33 cellular contexts compared by ENCODE assay signal in genomic region chr4:37279894-37280592, GRCh38. TPM values are rescaled to one million over a fixed set of nuclear protein-coding genes. Genes with fewer than 3 reads are reported as not detected.
DNase-seq lines count a peak whose midpoint lies in the region; ATAC-seq, FAIRE-seq and TF ChIP-seq lines count a peak whose summit lies in the region.
"Had no signal": no experiment of that assay in that cellular context is flagged by ENCODE, and none has a peak within 500 bp of the region (broad histone marks: within the 10 kb centered on the region; RNA-seq: fewer than 3 reads in every experiment).

No MANE protein-coding gene starts in this region.

- H3K9me3 ChIP-seq in body of pancreas = no peaks in the 10 kb centered on the region
- no peaks in the 10 kb centered on the region for H3K9me3 ChIP-seq in pancreas
- H3K9me3 ChIP-seq: adrenal gland had no signal

- H3K4me3 Mint-ChIP-seq in GM23338 = no peak overlapping the region
- H3K4me3 Mint-ChIP-seq: stimulated activated effector memory CD8-positive, alpha-beta T cell treated with anti-CD3 and anti-CD28 coated beads, Interleukin-12 subunit alpha, Interleukin-12 subunit beta, amount 100 ng/mL, for 72 hours; T-cell; type B pancreatic cell had no signal

- H3K36me3 ChIP-seq in GM23338 (ENCODE audit: insufficient read depth) (no peaks in the 10 kb centered on the region), body of pancreas (replicated peaks in 1 of 2; ENCODE audit: insufficient read depth in 1 of 2, low read depth in 2 of 2) (no peaks in the 10 kb centered on the region), pancreas (no peaks in the 10 kb centered on the region)
- H3K36me3 ChIP-seq: adrenal gland, heart right ventricle, sigmoid colon had no signal

- TF ChIP-seq CTCF in GM23338 (conservative IDR thresholded peaks at IDR 0.05; ENCODE audit: low read depth in 2 of 2) = no peak
- TF ChIP-seq CTCF in body of pancreas (IDR thresholded peaks at IDR 0.05) = no peak
- no peak for TF ChIP-seq CTCF in pancreas (IDR thresholded peaks at IDR 0.05)

- peaks cover 3% of the 10 kb centered on the region; the same call in 1 of the 3 replicates for H3K4me1 Mint-ChIP-seq in GM23338
- H3K4me1 Mint-ChIP-seq: stimulated activated effector memory CD8-positive, alpha-beta T cell treated with anti-CD3 and anti-CD28 coated beads, Interleukin-12 subunit alpha, Interleukin-12 subunit beta, amount 100 ng/mL, for 72 hours; T-cell had no signal

- H3K27ac ChIP-seq in GM23338 (ENCODE audit: low read depth) = no peak overlapping the region
- no peak overlapping the region for H3K27ac ChIP-seq in body of pancreas
- no peak overlapping the region for H3K27ac ChIP-seq in pancreas
- H3K27ac ChIP-seq: adrenal gland, C4-2B, heart right ventricle, sigmoid colon had no signal

- no peak for TF ChIP-seq POLR2A in body of pancreas (IDR thresholded peaks at IDR 0.05)

- H3K27me3 ChIP-seq in GM23338 (ENCODE audit: insufficient read depth) = no peaks in the 10 kb centered on the region
- no peaks in the 10 kb centered on the region for H3K27me3 ChIP-seq in body of pancreas
- H3K27me3 ChIP-seq in pancreas = no peaks in the 10 kb centered on the region
- H3K27me3 ChIP-seq: adrenal gland, heart right ventricle, sigmoid colon had no signal

- H3K4me1 ChIP-seq in GM23338 (ENCODE audit: insufficient read depth) = no peaks in the 10 kb centered on the region
- peaks cover 15% of the 10 kb centered on the region for H3K4me1 ChIP-seq in body of pancreas
- H3K4me1 ChIP-seq in pancreas = peaks cover 0 to 7% (median 6%) of the 10 kb centered on the region in 3 donors
- H3K4me1 ChIP-seq: adrenal gland, heart right ventricle, sigmoid colon had no signal

- no peaks in the 10 kb centered on the region for H3K9me2 ChIP-seq in GM23338 (ENCODE audit: insufficient read depth)

- whole genome bisulfite sequencing in body of pancreas, 2 donors = 70 to 73% methylated on average over 6 of the region's 6 CpGs
- WGBS in pancreas, 2 donors = 73 to 78% methylated on average over 6 of the region's 6 CpGs

- H3K4me3 ChIP-seq in GM23338 = no peak overlapping the region
- H3K4me3 ChIP-seq in body of pancreas = no peak overlapping the region
- H3K4me3 ChIP-seq in pancreas = no peak overlapping the region
- H3K4me3 ChIP-seq: adrenal gland, heart right ventricle, sigmoid colon had no signal

- H3K36me3 Mint-ChIP-seq in GM23338 (ENCODE audit: low read depth) = no peaks in the 10 kb centered on the region
- H3K36me3 Mint-ChIP-seq: stimulated activated effector memory CD8-positive, alpha-beta T cell treated with anti-CD3 and anti-CD28 coated beads, Interleukin-12 subunit alpha, Interleukin-12 subunit beta, amount 100 ng/mL, for 72 hours; T-cell; type B pancreatic cell had no signal

- H3K79me2 ChIP-seq in GM23338 (replicated peaks; ENCODE audit: insufficient read depth) = no peaks in the 10 kb centered on the region

- intact Hi-C loops in body of pancreas (cut with DNase I) = no loop called here
- intact Hi-C loops in pancreas (cut with DNase I) = no loop called here

- H4K20me1 ChIP-seq in GM23338 (replicated peaks; ENCODE audit: insufficient read depth) = no peaks in the 10 kb centered on the region

- H2AFZ ChIP-seq in GM23338 = no peak overlapping the region

- no peak overlapping the region for H3K4me2 ChIP-seq in GM23338

- H3K27ac Mint-ChIP-seq in GM23338 = no peak overlapping the region
- H3K27ac Mint-ChIP-seq: progenitor cell of endocrine pancreas; stimulated activated effector memory CD8-positive, alpha-beta T cell treated with anti-CD3 and anti-CD28 coated beads, Interleukin-12 subunit alpha, Interleukin-12 subunit beta, amount 100 ng/mL, for 72 hours; T-cell; type B pancreatic cell had no signal

- ATAC-seq in GM23338 (peak; percentile 57), body of pancreas (no peak), pancreas (peak in 3 of 4 donors; percentile 25 to 72 (median 35)), GM18520 (IDR thresholded peaks at IDR 0.05; ENCODE audit: unreplicated experiment) (no peak)
- ATAC-seq: heart right ventricle, left cardiac atrium, T-cell had no signal

- no peak for FAIRE-seq in pancreas (lab: Jason Lieb, UNC)
- FAIRE-seq: GM12891 had no signal

- H3K27me3 Mint-ChIP-seq in GM23338 (ENCODE audit: insufficient read depth, low read depth, poor library complexity) = no peaks in the 10 kb centered on the region
- H3K27me3 Mint-ChIP-seq: progenitor cell of endocrine pancreas, T-cell had no signal

- no peaks in the 10 kb centered on the region for H3K9me3 Mint-ChIP-seq in GM23338
- H3K9me3 Mint-ChIP-seq: type B pancreatic cell had no signal

- DNase-seq in GM23338 (ENCODE audit: low spot score) (no peak), OCI-M1 (lab: John Stamatoyannopoulos, UW) (peak; percentile 8), body of pancreas (peak in 3 of 4 donors; percentile 2 to 40 (median 6)), pancreas (no peak), DMS79 treated with DMSO at 0.1 percent for 48 hours (lab: John Stamatoyannopoulos, UW) (no peak), NCI-H1417 (lab: John Stamatoyannopoulos, UW) (no peak)
- DNase-seq: activated CD4-positive, alpha-beta T cell treated with anti-CD3 and anti-CD28 coated beads, Interleukin-2, amount 50 U/mL, for 4 hours; activated CD4-positive, CD25-positive, alpha-beta regulatory T cell; activated naive CD4-positive, alpha-beta T cell treated with Interleukin-2 at 50 U/mL for 16 hours; adrenal gland; effector CD8-positive, alpha-beta T cell; erythroblast; H7; heart right ventricle; Karpas-422; left cardiac atrium; mesenchymal stem cell; MV-4-11; NCI-H146; NCI-H2107; NCI-H446 treated with DMSO at 0.1 percent for 48 hours; NCI-H82; SIG-M5; sigmoid colon; stimulated activated CD4-positive, alpha-beta T cell treated with anti-CD3 and anti-CD28 coated beads, Interleukin-4, amount 100 ng/mL, for 24 hours; substantia nigra; T-cell had no signal

- no peaks in the 10 kb centered on the region for H3F3A ChIP-seq in GM23338 (replicated peaks; ENCODE audit: low read depth)

TF ChIP-seq in GM23338, 12 proteins besides CTCF, POLR2A, EP300 and RAD21 (continues in another document):
- TF ChIP-seq REST (IDR thresholded peaks at IDR 0.05; ENCODE audit: unreplicated experiment) (no peak), NANOG (IDR thresholded peaks at IDR 0.05; ENCODE audit: borderline replicate concordance) (no peak), EZH2phosphoT487 (IDR thresholded peaks at IDR 0.05; ENCODE audit: unreplicated experiment) (no peak)

RNA-seq across cellular contexts. Expression of gene NWD2, which starts 35.5 kb away (rescaled TPM):
- 0.07 TPM in 1 of 2 replicates, not detected in the other for total RNA-seq in GM23338 (2014; rRNA removed; shearing (Covaris generic))
- polyA plus RNA-seq in GM23338 (2016; fragmentation: Nextera tagmentation; extraction: Ambion mirVana) (not detected in 2 replicates), pancreas (under 1 TPM; 0.02 to 0.11 TPM)
- total RNA-seq in body of pancreas (1 to 10 TPM in 1 of 2 donors, under 1 TPM in 1; 0.26 to 4.0 TPM), pancreas (under 1 TPM in 5 of 6 donors, not detected in 1; under 0.01 to 0.22 (median 0.09) TPM)
- total RNA-seq: T-cell had no signal

Comparison
In these comparisons a context has a peak if more than half of its experiments do, and no peak if none do; other contexts are left out.
1. ATAC-seq: peak in GM23338 (single experiment) and pancreas (3 of 4); none in body of pancreas (single experiment) and GM18520 (single experiment).
2. DNase-seq: peak in OCI-M1 (single experiment) and body of pancreas (3 of 4); none in GM23338 (single experiment), pancreas (0 of 6), DMS79 treated with DMSO at 0.1 percent for 48 hours (single experiment) and NCI-H1417 (0 of 3).